In the genomic region with DNA sequence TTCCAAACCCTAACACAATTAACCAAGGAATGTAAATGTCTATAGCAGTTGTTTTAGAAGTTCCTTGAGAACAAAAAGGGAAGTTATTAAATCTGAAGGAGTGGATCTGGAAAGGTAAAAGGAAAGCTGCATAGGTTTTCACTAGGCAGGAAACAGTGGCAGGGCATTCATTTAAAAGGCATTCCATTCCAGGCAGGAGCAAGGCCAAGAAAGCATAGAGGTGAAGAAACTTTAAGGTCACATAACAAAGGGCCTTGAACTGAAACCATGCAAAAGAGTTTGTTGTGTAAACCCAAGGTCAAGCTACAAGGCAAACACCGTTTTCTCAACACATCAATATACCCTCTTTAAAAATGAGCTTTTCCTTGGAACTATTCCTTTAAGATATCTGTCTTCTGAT, we compare ENCODE assay signal across 8 cellular contexts. TPM values are rescaled to one million over a fixed set of nuclear protein-coding genes. Genes with fewer than 3 reads are reported as not detected.
A peak's percentile ranks its signal among the peaks of the same experiment; 100 is the strongest.
DNase-seq lines count a peak whose midpoint lies in the region; ATAC-seq and TF ChIP-seq lines count a peak whose summit lies in the region.

No MANE protein-coding gene starts in this region.

- no peaks in the 10 kb centered on the region for H3K9me2 ChIP-seq in OCI-LY1 (ENCODE audit: low read depth, low read length)

- no peaks in the 10 kb centered on the region for H4K20me1 ChIP-seq in OCI-LY1 (ENCODE audit: insufficient read depth, low read length)

- no peaks in the 10 kb centered on the region for H3K27me3 ChIP-seq in CD4-positive, alpha-beta memory T cell (ENCODE audit: insufficient read depth, low read length)
- H3K27me3 ChIP-seq in OCI-LY1 (ENCODE audit: insufficient read depth, low read length) = no peaks in the 10 kb centered on the region
- no peaks in the 10 kb centered on the region for H3K27me3 ChIP-seq in endocrine pancreas (ENCODE audit: control insufficient read depth, insufficient read depth, low read length)

- H3K36me3 ChIP-seq in CD4-positive, alpha-beta memory T cell (ENCODE audit: insufficient read depth, low read length) = no peaks in the 10 kb centered on the region
- H3K36me3 ChIP-seq in OCI-LY1 (ENCODE audit: insufficient read depth, low read length) = peaks cover 20% of the 10 kb centered on the region
- no peaks in the 10 kb centered on the region for H3K36me3 ChIP-seq in endocrine pancreas (ENCODE audit: control insufficient read depth, insufficient read depth, low read length)

- POLR2A ChIA-PET in CD4-positive, alpha-beta memory T cell (lab: Charles Lee; ENCODE audit: partially characterized antibody) = interaction anchor here (0.7 to 1.1 kb wide), 3 partner anchors 19 to 263 kb away, joined by 3 to 5 read pairs (median 3); a partner anchor contains a TSS

- H3K27ac Mint-ChIP-seq in CD4-positive, alpha-beta memory T cell = peak overlapping the region; percentile 86 to 97 (median 96)
- H3K27ac Mint-ChIP-seq in naive B cell = peak overlapping the region; percentile 17 to 94 (median 89)

- no peak for TF ChIP-seq CTCF in OCI-LY1 (IDR thresholded peaks at IDR 0.05; ENCODE audit: low read length)

- peak overlapping the region; percentile 91 to 97 (median 95) for H3K4me3 Mint-ChIP-seq in CD4-positive, alpha-beta memory T cell
- peak overlapping the region; percentile 89 to 98 (median 98) for H3K4me3 Mint-ChIP-seq in naive B cell

- H3K9me3 ChIP-seq in CD4-positive, alpha-beta memory T cell (ENCODE audit: control insufficient read depth in 1 of 2, low read length in 2 of 2) = no peaks in the 10 kb centered on the region
- H3K9me3 ChIP-seq in OCI-LY1 (ENCODE audit: low read length) = no peaks in the 10 kb centered on the region
- no peaks in the 10 kb centered on the region for H3K9me3 ChIP-seq in endocrine pancreas (ENCODE audit: control insufficient read depth, low read length)

- H3K9me3 Mint-ChIP-seq in CD4-positive, alpha-beta memory T cell = peaks cover 0 to 2% (median 0%) of the 10 kb centered on the region in 8 donors
- no peaks in the 10 kb centered on the region for H3K9me3 Mint-ChIP-seq in naive B cell

- 0 out of 2 replicates have a peak, but pooled peaks cover 5% of the 10 kb centered on the region for H3F3A ChIP-seq in OCI-LY1 (ENCODE audit: insufficient read depth, low read length)

- CTCF ChIA-PET in CD4-positive, alpha-beta memory T cell (lab: Charles Lee; ENCODE audit: partially characterized antibody) = interaction anchor here (1.2 to 1.4 kb wide), 2 partner anchors 267 to 773 kb away, joined by 3 to 4 read pairs; no protein-coding TSS in a partner anchor

- intact Hi-C loops in CD4-positive, alpha-beta memory T cell (cut with micrococcal nuclease) = loop anchor here (2.0 to 5.0 kb wide), 2 partner anchors 232 to 772 kb away; a partner anchor contains a TSS

- peak overlapping the region; percentile 75 to 95 for H3K4me3 ChIP-seq in CD4-positive, alpha-beta memory T cell (ENCODE audit: low read length in 2 of 2)
- peak overlapping the region; percentile 75 for H3K4me3 ChIP-seq in OCI-LY1 (ENCODE audit: low read depth, low read length, poor library complexity, severe bottlenecking)
- H3K4me3 ChIP-seq in endocrine pancreas (ENCODE audit: control insufficient read depth, insufficient read depth, low read length) = peak overlapping the region; percentile 67

- H3K9ac ChIP-seq in OCI-LY1 (ENCODE audit: low read length) = peak overlapping the region; percentile 79
- H3K9ac ChIP-seq in endocrine pancreas (ENCODE audit: control insufficient read depth, insufficient read depth, low read length) = peak overlapping the region; percentile 89

- DNase-seq in CD4-positive, alpha-beta memory T cell = no peak
- no peak for DNase-seq in naive B cell
- DNase-seq in anterior cingulate cortex (lab: John Stamatoyannopoulos, UW) = no peak
- DNase-seq in DMS153 treated with DMSO at 0.1 percent for 48 hours (lab: John Stamatoyannopoulos, UW; ENCODE audit: unreplicated experiment) = no peak

- H3K4me1 Mint-ChIP-seq in CD4-positive, alpha-beta memory T cell = peaks cover 19 to 33% (median 26%) of the 10 kb centered on the region in 4 donors
- peaks cover 19 to 26% (median 24%) of the 10 kb centered on the region in 3 donors for H3K4me1 Mint-ChIP-seq in naive B cell

- H3K4me1 ChIP-seq in CD4-positive, alpha-beta memory T cell (ENCODE audit: insufficient read depth, low read length) = peaks cover 18% of the 10 kb centered on the region
- H3K4me1 ChIP-seq in OCI-LY1 (ENCODE audit: insufficient read depth, low read length, severe bottlenecking) (peaks cover 25% of the 10 kb centered on the region), endocrine pancreas (ENCODE audit: control insufficient read depth, insufficient read depth, low read length) (no peaks in the 10 kb centered on the region)

- peaks cover 36% of the 10 kb centered on the region for H3K79me2 ChIP-seq in OCI-LY1 (ENCODE audit: insufficient read depth, low read length)

- ATAC-seq in naive B cell (ENCODE audit: low read depth in 2 of 2) (no peak), HG03196 (IDR thresholded peaks at IDR 0.05; ENCODE audit: unreplicated experiment) (no peak), HG02885 (IDR thresholded peaks at IDR 0.05; ENCODE audit: poor library complexity, unreplicated experiment) (no peak)

- H3K4me2 ChIP-seq in OCI-LY1 (ENCODE audit: low read length) = peak overlapping the region; percentile 85

- no peak overlapping the region for H2AFZ ChIP-seq in OCI-LY1 (ENCODE audit: low read length)

- H3K27ac ChIP-seq in CD4-positive, alpha-beta memory T cell (ENCODE audit: low read depth, low read length) = peak overlapping the region; percentile 52
- no peak overlapping the region for H3K27ac ChIP-seq in OCI-LY1 (ENCODE audit: low read depth, low read length, poor library complexity, severe bottlenecking)

- H3K27me3 Mint-ChIP-seq in CD4-positive, alpha-beta memory T cell = no peaks in the 10 kb centered on the region
- peaks cover 0 to 8% (median 0%) of the 10 kb centered on the region in 3 donors for H3K27me3 Mint-ChIP-seq in naive B cell

- H3K36me3 Mint-ChIP-seq in CD4-positive, alpha-beta memory T cell = peaks cover 0 to 6% of the 10 kb centered on the region in 2 donors
- no peaks in the 10 kb centered on the region for H3K36me3 Mint-ChIP-seq in naive B cell

RNA-seq across cellular contexts. Expression of a gene that starts 0.8 kb away (rescaled TPM):
- not detected for total RNA-seq in CD4-positive, alpha-beta memory T cell
- polyA plus RNA-seq in CD4-positive, alpha-beta memory T cell = under 1 TPM in 1 of 2 donors, not detected in 1; 0.03 TPM
- polyA plus RNA-seq in naive B cell (ENCODE audit: low read depth in 6 of 6) = not detected
